Comparison of ENCODE assay signal across 16 cellular contexts in genomic region chr4:41396869-41397268, GRCh38.
DNase-seq lines count a peak whose midpoint lies in the region; ATAC-seq, FAIRE-seq and TF ChIP-seq lines count a peak whose summit lies in the region.
"Had no signal": no experiment of that assay in that cellular context is flagged by ENCODE, and none has a peak within 500 bp of the region (broad histone marks: within the 10 kb centered on the region; RNA-seq: fewer than 3 reads in every experiment).

No MANE protein-coding gene starts in this region.

- DNase-seq in A549 (ENCODE audit: low read depth in 1 of 2, low spot score in 1 of 2) (peak in 1 of 2 experiments; percentile 30), HFFc6 (no peak), glomerular visceral epithelial cell (ENCODE audit: extremely low spot score) (peak; percentile 24), trophoblast cell (no peak), testis (no peak), HuH-7.5 (ENCODE audit: low spot score) (no peak), MG63 (no peak)
- DNase-seq in activated naive CD4-positive, alpha-beta T cell (lab: John Stamatoyannopoulos, UW): no peak
- DNase-seq: AML-193; Calu3; CD4-positive, CD25-positive, alpha-beta regulatory T cell; DMS 273 treated with DMSO at 0.1 percent for 48 hours; GM23248 had no signal

- H3K4me3 Mint-ChIP-seq in HFFc6: peak overlapping the region; percentile 29; the same call in 1 of the 2 replicates
- H3K4me3 Mint-ChIP-seq: CD4-positive, CD25-positive, alpha-beta regulatory T cell had no signal

- peak overlapping the region; percentile 45 for H3K18ac ChIP-seq in trophoblast cell (ENCODE audit: low read length)

- TF ChIP-seq CTCF in A549 (IDR thresholded peaks at IDR 0.05) (no peak), HFFc6 (IDR thresholded peaks at IDR 0.05) (no peak), testis (IDR thresholded peaks at IDR 0.05) (no peak)

- H3K4me1 ChIP-seq in A549: peaks cover 81% of the 10 kb centered on the region
- H3K4me1 ChIP-seq in trophoblast cell (ENCODE audit: control insufficient read depth in 1 of 2, insufficient read depth in 2 of 2, low read length in 2 of 2): peaks cover 0 to 2% of the 10 kb centered on the region in 2 experiments
- no peaks in the 10 kb centered on the region for H3K4me1 ChIP-seq in testis
- H3K4me1 ChIP-seq: BLaER1 had no signal

- no peak for TF ChIP-seq EP300 in A549 (IDR thresholded peaks at IDR 0.05)

- no peak for TF ChIP-seq RAD21 in A549 (conservative IDR thresholded peaks at IDR 0.05 in 1 of 2, IDR thresholded peaks at IDR 0.05 in 1 of 2)

- WGBS in A549 (ENCODE audit: missing lambda C conversion rate): 34% methylated on average over 2 of the region's 2 CpGs
- no CpG with 5 or more reads among the region's 2 CpGs for WGBS in trophoblast cell (ENCODE audit: extremely low coverage, insufficient coverage, insufficient read length)
- 79 to 81% methylated on average over 2 of the region's 2 CpGs for WGBS in testis, 2 donors

- CTCF ChIA-PET in A549 (lab: Yijun Ruan, JAX): interaction anchor here (0.8 to 1.0 kb wide), 2 partner anchors 14 to 264 kb away, joined by 3 read pairs; no protein-coding TSS in a partner anchor

- no peak overlapping the region for H2AFZ ChIP-seq in trophoblast cell (ENCODE audit: insufficient read depth, low read length, poor library complexity)
- H2AFZ ChIP-seq: GM23248 had no signal

- no peak overlapping the region for H3K4ac ChIP-seq in trophoblast cell (ENCODE audit: low read depth, low read length)

- no peak overlapping the region for H3K9ac ChIP-seq in trophoblast cell (ENCODE audit: low read length)
- H3K9ac ChIP-seq: BLaER1, GM23248 had no signal

- peaks cover 59% of the 10 kb centered on the region; the same call in 1 of the 2 replicates for H3K4me1 Mint-ChIP-seq in HFFc6 (ENCODE audit: low read depth)
- H3K4me1 Mint-ChIP-seq: CD4-positive, CD25-positive, alpha-beta regulatory T cell had no signal

- H3K79me1 ChIP-seq in trophoblast cell (ENCODE audit: low read length): peaks cover 3% of the 10 kb centered on the region

- no peak for FAIRE-seq in A549 (lab: Jason Lieb, UNC)

- intact Hi-C loops in testis (cut with DNase I; ENCODE audit: low total_unique reads): no loop called here

- H3K79me2 ChIP-seq in trophoblast cell (ENCODE audit: control insufficient read depth, insufficient read depth, low read length, poor library complexity): no peaks in the 10 kb centered on the region

- H4K91ac ChIP-seq in trophoblast cell (ENCODE audit: low read depth, low read length): no peak overlapping the region

- no peak overlapping the region for H2BK120ac ChIP-seq in trophoblast cell (ENCODE audit: insufficient read depth, low read length, poor library complexity)

- peaks cover 1% of the 10 kb centered on the region; the same call in 1 of the 2 replicates for H3K27me3 Mint-ChIP-seq in HFFc6 (ENCODE audit: insufficient read depth)

- no peak overlapping the region for H3K23ac ChIP-seq in trophoblast cell (ENCODE audit: low read length)

- no peak overlapping the region for H3K4me3 ChIP-seq in A549
- H3K4me3 ChIP-seq in trophoblast cell (ENCODE audit: low read depth, low read length): no peak overlapping the region
- H3K4me3 ChIP-seq in testis: no peak overlapping the region
- H3K4me3 ChIP-seq in MG63: no peak overlapping the region
- H3K4me3 ChIP-seq: BLaER1, GM23248, HAP-1 had no signal

- H3K27me3 ChIP-seq in trophoblast cell (ENCODE audit: insufficient read depth, low read length): no peaks in the 10 kb centered on the region
- no peaks in the 10 kb centered on the region for H3K27me3 ChIP-seq in testis
- H3K27me3 ChIP-seq in MG63: no peaks in the 10 kb centered on the region
- H3K27me3 ChIP-seq: BLaER1 had no signal

- H3K36me3 Mint-ChIP-seq in HFFc6 (ENCODE audit: low read depth): no peaks in the 10 kb centered on the region; the same call in 1 of the 2 replicates
- H3K36me3 Mint-ChIP-seq: CD4-positive, CD25-positive, alpha-beta regulatory T cell had no signal

- H3K9me3 ChIP-seq in A549: no peaks in the 10 kb centered on the region
- no peaks in the 10 kb centered on the region for H3K9me3 ChIP-seq in trophoblast cell (ENCODE audit: insufficient read depth, low read depth, low read length)
- H3K9me3 ChIP-seq in testis: no peaks in the 10 kb centered on the region
- H3K9me3 ChIP-seq in MG63: no peaks in the 10 kb centered on the region
- H3K9me3 ChIP-seq: BLaER1 had no signal

- H2AK5ac ChIP-seq in trophoblast cell (ENCODE audit: low read length): peak overlapping the region; percentile 69

- H3K27ac ChIP-seq in A549: peak overlapping the region; percentile 62 to 77
- H3K27ac ChIP-seq in trophoblast cell (ENCODE audit: low read depth, low read length): no peak overlapping the region
- H3K27ac ChIP-seq in testis: no peak overlapping the region
- H3K27ac ChIP-seq: 22Rv1, BLaER1, GM23248 had no signal

- H2BK5ac ChIP-seq in trophoblast cell (ENCODE audit: low read depth, low read length, poor library complexity): no peak overlapping the region

- H2BK12ac ChIP-seq in trophoblast cell (ENCODE audit: low read length): peak overlapping the region; percentile 22

- no peaks in the 10 kb centered on the region for H3K36me3 ChIP-seq in trophoblast cell (ENCODE audit: control insufficient read depth in 1 of 2, insufficient read depth in 2 of 2, low read length in 2 of 2)
- no peaks in the 10 kb centered on the region for H3K36me3 ChIP-seq in testis (ENCODE audit: low read depth, missing control alignments)
- H3K36me3 ChIP-seq in MG63: no peaks in the 10 kb centered on the region
- H3K36me3 ChIP-seq: BLaER1, HAP-1 had no signal

- H3K27ac Mint-ChIP-seq in HFFc6: no peak overlapping the region; the same call in 1 of the 2 replicates
- H3K27ac Mint-ChIP-seq: CD4-positive, CD25-positive, alpha-beta regulatory T cell had no signal

- H3K14ac ChIP-seq in trophoblast cell (ENCODE audit: low read length): no peak overlapping the region

- no peaks in the 10 kb centered on the region for H3K9me3 Mint-ChIP-seq in HFFc6

- no peak overlapping the region for H4K12ac ChIP-seq in trophoblast cell (ENCODE audit: low read depth, low read length)

- POLR2A ChIA-PET in A549 (lab: Yijun Ruan, JAX): no interaction called here

- H3K4me2 ChIP-seq in A549 (peak overlapping the region; percentile 55), trophoblast cell (ENCODE audit: low read length) (no peak overlapping the region)
- H3K4me2 ChIP-seq: BLaER1 had no signal

- peak; percentile 43 to 58; a peak in 3 of 6 replicates for ATAC-seq in A549

- H4K8ac ChIP-seq in trophoblast cell (ENCODE audit: low read depth, low read length): no peak overlapping the region

- TF ChIP-seq POLR2A in A549 (IDR thresholded peaks at IDR 0.05; ENCODE audit: low read length) (no peak), testis (IDR thresholded peaks at IDR 0.05) (no peak)

TF ChIP-seq in A549, 52 proteins besides CTCF, POLR2A, EP300 and RAD21:
- TF ChIP-seq CBX8 (IDR thresholded peaks at IDR 0.05) (no peak), ELK1 (IDR thresholded peaks at IDR 0.05; ENCODE audit: low read depth, low read length) (no peak), MAFK (IDR thresholded peaks at IDR 0.05; ENCODE audit: partially characterized antibody) (no peak), ATOH8 (CRISPR knock-in tag; IDR thresholded peaks at IDR 0.05; ENCODE audit: low read depth) (no peak), JUN (IDR thresholded peaks at IDR 0.05) (no peak), ESRRA (IDR thresholded peaks at IDR 0.05; ENCODE audit: borderline replicate concordance, low read length) (no peak), HOXA7 (CRISPR knock-in tag; IDR thresholded peaks at IDR 0.05) (no peak), NR3C1 (IDR thresholded peaks at IDR 0.05) (no peak), RCOR1 (IDR thresholded peaks at IDR 0.05; ENCODE audit: low read depth, low read length) (no peak), RARB (CRISPR knock-in tag; IDR thresholded peaks at IDR 0.05) (no peak), ZSCAN20 (CRISPR knock-in tag; IDR thresholded peaks at IDR 0.05) (no peak), RFX5 (IDR thresholded peaks at IDR 0.05) (no peak), EHMT2 (IDR thresholded peaks at IDR 0.05; ENCODE audit: low read depth) (no peak), KDM5A (IDR thresholded peaks at IDR 0.05) (no peak)
TF ChIP-seq in A549: peak in this region for 0.

Comparison
In these comparisons a context has a peak if more than half of its experiments do, and no peak if none do; other contexts are left out.
1. H3K27ac ChIP-seq: peak in A549 (2 of 2); none in trophoblast cell (single experiment) and testis (0 of 2).